In genomic region chr20:26216025-26216424, GRCh38 we compare ENCODE assay signal across 26 cellular contexts.
A peak's percentile ranks its signal among the peaks of the same experiment; 100 is the strongest.
DNase-seq lines count a peak whose midpoint lies in the region; ATAC-seq and TF ChIP-seq lines count a peak whose summit lies in the region.
"Had no signal": no experiment of that assay in that cellular context is flagged by ENCODE, and none has a peak within 500 bp of the region (broad histone marks: within the 10 kb centered on the region; RNA-seq: fewer than 3 reads in every experiment).

No MANE protein-coding gene starts in this region.

- H4K20me1 ChIP-seq in OCI-LY7 (ENCODE audit: insufficient read depth, low read length), result no peaks in the 10 kb centered on the region

- H3K4me1 Mint-ChIP-seq in natural killer cell treated with Interleukin-12 subunit alpha and Interleukin-12 subunit beta and Interleukin-15 and Interleukin-18, amount 100 ng/mL, for 72 hours (ENCODE audit: low read depth in 2 of 2), result no peaks in the 10 kb centered on the region
- H3K4me1 Mint-ChIP-seq: activated CD4-positive, alpha-beta T cell treated with anti-CD3 and anti-CD28 coated beads, Interleukin-2, amount 10 ng/mL, durations not matched to agents 7 days and 5 days; activated CD8-positive, alpha-beta memory T cell treated with anti-CD3 and anti-CD28 coated beads, Interleukin-2, amount 10 ng/mL, durations not matched to agents 7 days and 5 days had no signal

- no peak overlapping the region for H3K27ac Mint-ChIP-seq in natural killer cell treated with Interleukin-12 subunit alpha and Interleukin-12 subunit beta and Interleukin-15 and Interleukin-18, amount 100 ng/mL, for 72 hours
- H3K27ac Mint-ChIP-seq: activated CD4-positive, alpha-beta T cell treated with anti-CD3 and anti-CD28 coated beads, Interleukin-2, amount 10 ng/mL, durations not matched to agents 7 days and 5 days; activated CD8-positive, alpha-beta memory T cell treated with anti-CD3 and anti-CD28 coated beads, Interleukin-2, amount 10 ng/mL, durations not matched to agents 7 days and 5 days; activated naive CD4-positive, alpha-beta T cell treated with anti-CD3 and anti-CD28 coated beads, Interleukin-2, amount 50 U/mL, for 72 hours; activated T-helper 1 cell treated with anti-CD3 and anti-CD28 coated beads, Interleukin-12 subunit alpha, Interleukin-12 subunit beta, Interleukin-2, Interleukin-4 antibody, amounts not matched to agents 30 ng/mL and 10 ng/mL and 1 ng/mL, durations not matched to agents 14 hours and 24 hours and 36 hours; naive thymus-derived CD4-positive, alpha-beta T cell; stimulated activated naive CD8-positive, alpha-beta T cell treated with anti-CD3 and anti-CD28 coated beads, Interleukin-15, amount 100 ng/mL, for 72 hours had no signal

- H3K9me3 ChIP-seq in OCI-LY7 (ENCODE audit: low read length), result no peaks in the 10 kb centered on the region
- H3K9me3 ChIP-seq: esophagus muscularis mucosa, right atrium auricular region had no signal

- no peaks in the 10 kb centered on the region for H3K9me2 ChIP-seq in OCI-LY7 (ENCODE audit: insufficient read depth, low read length)

- H3K36me3 Mint-ChIP-seq in natural killer cell treated with Interleukin-12 subunit alpha and Interleukin-12 subunit beta and Interleukin-15 and Interleukin-18, amount 100 ng/mL, for 72 hours, result no peaks in the 10 kb centered on the region
- H3K36me3 Mint-ChIP-seq: activated CD8-positive, alpha-beta memory T cell treated with anti-CD3 and anti-CD28 coated beads, Interleukin-2, amount 10 ng/mL, durations not matched to agents 7 days and 5 days; activated naive CD4-positive, alpha-beta T cell treated with anti-CD3 and anti-CD28 coated beads, Interleukin-2, amount 50 U/mL, for 72 hours had no signal

- no peak overlapping the region for H3K4me3 ChIP-seq in OCI-LY7 (ENCODE audit: low read depth, low read length, poor library complexity, severe bottlenecking)
- H3K4me3 ChIP-seq: esophagus muscularis mucosa, right atrium auricular region had no signal

- intact Hi-C loops in left ventricle myocardium superior (cut with micrococcal nuclease) (no loop called here), OCI-LY7 (cut with micrococcal nuclease; ENCODE audit: unreplicated experiment) (no loop called here)

- H3K36me3 ChIP-seq in OCI-LY7 (ENCODE audit: insufficient read depth, low read length), result no peaks in the 10 kb centered on the region
- H3K36me3 ChIP-seq: brain microvascular endothelial cell, esophagus muscularis mucosa, right atrium auricular region had no signal

- no TSS peak for BruUV-seq in OCI-LY7 (replicated peaks; lab: Mats Ljungman, UMichigan)

- no peaks in the 10 kb centered on the region for H3K79me2 ChIP-seq in OCI-LY7 (ENCODE audit: insufficient read depth, low read depth, low read length)

- DNase-seq in AG08395 (ENCODE audit: low spot score) (peak; percentile 16), HT1080 (ENCODE audit: low read depth) (peak; percentile 24), amniotic stem cell (lab: John Stamatoyannopoulos, UW) (peak; percentile 10), kidney tubule cell (ENCODE audit: low spot score) (peak; percentile 3), left ventricle myocardium superior (no peak), OCI-LY7 (ENCODE audit: low spot score) (no peak), SKM-1 (lab: John Stamatoyannopoulos, UW; ENCODE audit: unreplicated experiment) (no peak)
- DNase-seq in natural killer cell treated with Interleukin-12 subunit alpha and Interleukin-12 subunit beta and Interleukin-15 and Interleukin-18, amount 100 ng/mL, for 72 hours (ENCODE audit: low spot score), result no peak
- DNase-seq: activated CD4-positive, alpha-beta T cell treated with anti-CD3 and anti-CD28 coated beads, Interleukin-2, amount 10 ng/mL, durations not matched to agents 7 days and 5 days; activated CD8-positive, alpha-beta memory T cell treated with anti-CD3 and anti-CD28 coated beads, Interleukin-2, amount 10 ng/mL, durations not matched to agents 7 days and 5 days; brain microvascular endothelial cell; glutamatergic neuron; left cardiac atrium; naive thymus-derived CD4-positive, alpha-beta T cell; NCI-H146; NCI-H524; Right ventricle myocardium superior; stimulated activated naive CD8-positive, alpha-beta T cell treated with anti-CD3 and anti-CD28 coated beads, Interleukin-15, amount 100 ng/mL, for 72 hours; T-helper 1 cell; trophoblast cell had no signal

- POLR2A ChIA-PET in OCI-LY7 (lab: Charles Lee), result interaction anchor here (1.0 to 1.1 kb wide), 2 partner anchors 10 to 25 kb away, joined by 3 read pairs; no protein-coding TSS in a partner anchor

- no peaks in the 10 kb centered on the region for H3K4me1 ChIP-seq in OCI-LY7 (ENCODE audit: insufficient read depth, low read length, poor library complexity, severe bottlenecking)
- H3K4me1 ChIP-seq: esophagus muscularis mucosa, right atrium auricular region had no signal

- H3K27ac ChIP-seq in OCI-LY7 (ENCODE audit: low read depth, low read length, poor library complexity, severe bottlenecking), result no peak overlapping the region
- H3K27ac ChIP-seq: brain microvascular endothelial cell, C4-2B, esophagus muscularis mucosa, HL-60, right atrium auricular region had no signal

- H3K4me3 Mint-ChIP-seq in natural killer cell treated with Interleukin-12 subunit alpha and Interleukin-12 subunit beta and Interleukin-15 and Interleukin-18, amount 100 ng/mL, for 72 hours, result no peak overlapping the region
- H3K4me3 Mint-ChIP-seq: activated CD4-positive, alpha-beta T cell treated with anti-CD3 and anti-CD28 coated beads, Interleukin-2, amount 10 ng/mL, durations not matched to agents 7 days and 5 days; activated CD8-positive, alpha-beta memory T cell treated with anti-CD3 and anti-CD28 coated beads, Interleukin-2, amount 10 ng/mL, durations not matched to agents 7 days and 5 days; activated T-helper 1 cell treated with anti-CD3 and anti-CD28 coated beads, Interleukin-12 subunit alpha, Interleukin-12 subunit beta, Interleukin-2, Interleukin-4 antibody, amounts not matched to agents 30 ng/mL and 10 ng/mL and 1 ng/mL, durations not matched to agents 14 hours and 24 hours and 36 hours; naive thymus-derived CD4-positive, alpha-beta T cell; stimulated activated naive CD8-positive, alpha-beta T cell treated with anti-CD3 and anti-CD28 coated beads, Interleukin-15, amount 100 ng/mL, for 72 hours had no signal

- peaks cover 10 to 19% of the 10 kb centered on the region in 2 donors for H3K27me3 Mint-ChIP-seq in natural killer cell treated with Interleukin-12 subunit alpha and Interleukin-12 subunit beta and Interleukin-15 and Interleukin-18, amount 100 ng/mL, for 72 hours
- H3K27me3 Mint-ChIP-seq: activated CD8-positive, alpha-beta memory T cell treated with anti-CD3 and anti-CD28 coated beads, Interleukin-2, amount 10 ng/mL, durations not matched to agents 7 days and 5 days; naive thymus-derived CD4-positive, alpha-beta T cell had no signal

- TF ChIP-seq CTCF in OCI-LY7 (conservative IDR thresholded peaks at IDR 0.05; ENCODE audit: low read length), result no peak

- H2AFZ ChIP-seq in OCI-LY7 (ENCODE audit: low read length), result no peak overlapping the region

- no peak for ATAC-seq in left ventricle myocardium superior
- ATAC-seq in natural killer cell treated with Interleukin-12 subunit alpha and Interleukin-12 subunit beta and Interleukin-15 and Interleukin-18, amount 100 ng/mL, for 72 hours, result no peak
- ATAC-seq: activated CD8-positive, alpha-beta memory T cell treated with anti-CD3 and anti-CD28 coated beads, Interleukin-2, amount 10 ng/mL, durations not matched to agents 7 days and 5 days; left cardiac atrium; naive thymus-derived CD4-positive, alpha-beta T cell; stimulated activated naive CD8-positive, alpha-beta T cell treated with anti-CD3 and anti-CD28 coated beads, Interleukin-15, amount 100 ng/mL, for 72 hours had no signal

- no peak overlapping the region for H3K4me2 ChIP-seq in OCI-LY7 (ENCODE audit: low read length)

- CTCF ChIA-PET in OCI-LY7 (lab: Charles Lee; ENCODE audit: unreplicated experiment), result no interaction called here

- H3K9me3 Mint-ChIP-seq in natural killer cell treated with Interleukin-12 subunit alpha and Interleukin-12 subunit beta and Interleukin-15 and Interleukin-18, amount 100 ng/mL, for 72 hours, result no peaks in the 10 kb centered on the region

Comparison
In these comparisons a context has a peak if more than half of its experiments do, and no peak if none do; other contexts are left out.
1. DNase-seq: peak in AG08395 (single experiment), HT1080 (single experiment), amniotic stem cell (single experiment) and kidney tubule cell (single experiment); none in left ventricle myocardium superior (single experiment), OCI-LY7 (single experiment), SKM-1 (single experiment) and natural killer cell treated with Interleukin-12 subunit alpha and Interleukin-12 subunit beta and Interleukin-15 and Interleukin-18, amount 100 ng/mL, for 72 hours (single experiment).